1 cellular context compared by ENCODE assay signal in the genomic region with DNA sequence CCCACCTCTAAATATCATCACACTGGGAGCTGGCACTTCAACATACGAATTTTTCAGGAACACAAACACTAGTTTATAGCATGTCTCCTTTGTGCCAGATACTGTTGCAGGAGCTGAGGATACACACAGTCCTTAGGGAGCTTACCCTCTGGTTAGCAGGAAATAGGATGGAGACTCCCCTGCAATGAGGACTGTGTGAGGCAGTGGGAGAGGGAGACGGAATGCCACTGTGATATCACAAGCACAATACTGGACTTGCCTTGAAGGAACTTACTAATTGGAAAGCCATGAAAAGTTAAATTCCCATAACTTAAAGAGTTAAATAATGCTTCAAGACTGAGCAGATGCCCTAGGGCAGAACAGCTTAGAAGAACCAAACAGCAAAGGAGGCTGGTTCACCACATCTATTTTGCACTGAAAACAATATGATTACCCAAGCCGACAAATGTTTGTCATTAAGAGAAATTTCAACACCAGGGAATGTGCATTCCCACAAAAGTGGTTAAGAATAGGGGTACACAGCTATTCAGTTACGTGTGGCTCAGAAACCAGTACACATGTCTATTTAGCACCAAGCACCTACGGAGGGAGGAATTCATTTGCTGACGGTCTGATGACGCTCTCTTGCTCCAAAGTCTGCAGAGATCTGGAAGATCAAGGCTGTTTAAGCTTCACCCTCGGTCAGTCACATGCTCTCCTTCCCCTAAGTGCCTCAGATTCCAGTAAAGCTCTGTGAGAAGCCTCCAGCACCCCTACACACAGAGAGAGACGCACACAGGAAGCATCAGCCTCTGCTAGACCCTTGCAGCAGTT.
A peak's percentile ranks its signal among the peaks of the same experiment; 100 is the strongest.
TF ChIP-seq lines count a peak whose summit lies in the region.

No MANE protein-coding gene starts in this region.

TF ChIP-seq in IMR-90, 13 proteins besides CTCF, POLR2A, EP300 and RAD21 (continued from another document):
- TF ChIP-seq, protein P1, sequence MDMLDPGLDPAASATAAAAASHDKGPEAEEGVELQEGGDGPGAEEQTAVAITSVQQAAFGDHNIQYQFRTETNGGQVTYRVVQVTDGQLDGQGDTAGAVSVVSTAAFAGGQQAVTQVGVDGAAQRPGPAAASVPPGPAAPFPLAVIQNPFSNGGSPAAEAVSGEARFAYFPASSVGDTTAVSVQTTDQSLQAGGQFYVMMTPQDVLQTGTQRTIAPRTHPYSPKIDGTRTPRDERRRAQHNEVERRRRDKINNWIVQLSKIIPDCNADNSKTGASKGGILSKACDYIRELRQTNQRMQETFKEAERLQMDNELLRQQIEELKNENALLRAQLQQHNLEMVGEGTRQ (IDR thresholded peaks at IDR 0.05; ENCODE audit: low read depth, low read length) = peak; percentile 36; the same call in 1 of the 2 replicates
- TF ChIP-seq FOS (IDR thresholded peaks at IDR 0.05; ENCODE audit: low read depth, low read length) (no peak), BHLHE40 (IDR thresholded peaks at IDR 0.05; ENCODE audit: low read depth, low read length) (no peak), MAZ (IDR thresholded peaks at IDR 0.05; ENCODE audit: borderline replicate concordance, low read depth, low read length) (no peak), NFE2L2 (IDR thresholded peaks at IDR 0.05; ENCODE audit: low read depth, low read length) (no peak), MXI1 (IDR thresholded peaks at IDR 0.05; ENCODE audit: borderline replicate concordance, low read depth, low read length) (no peak)
